In the genomic region with DNA sequence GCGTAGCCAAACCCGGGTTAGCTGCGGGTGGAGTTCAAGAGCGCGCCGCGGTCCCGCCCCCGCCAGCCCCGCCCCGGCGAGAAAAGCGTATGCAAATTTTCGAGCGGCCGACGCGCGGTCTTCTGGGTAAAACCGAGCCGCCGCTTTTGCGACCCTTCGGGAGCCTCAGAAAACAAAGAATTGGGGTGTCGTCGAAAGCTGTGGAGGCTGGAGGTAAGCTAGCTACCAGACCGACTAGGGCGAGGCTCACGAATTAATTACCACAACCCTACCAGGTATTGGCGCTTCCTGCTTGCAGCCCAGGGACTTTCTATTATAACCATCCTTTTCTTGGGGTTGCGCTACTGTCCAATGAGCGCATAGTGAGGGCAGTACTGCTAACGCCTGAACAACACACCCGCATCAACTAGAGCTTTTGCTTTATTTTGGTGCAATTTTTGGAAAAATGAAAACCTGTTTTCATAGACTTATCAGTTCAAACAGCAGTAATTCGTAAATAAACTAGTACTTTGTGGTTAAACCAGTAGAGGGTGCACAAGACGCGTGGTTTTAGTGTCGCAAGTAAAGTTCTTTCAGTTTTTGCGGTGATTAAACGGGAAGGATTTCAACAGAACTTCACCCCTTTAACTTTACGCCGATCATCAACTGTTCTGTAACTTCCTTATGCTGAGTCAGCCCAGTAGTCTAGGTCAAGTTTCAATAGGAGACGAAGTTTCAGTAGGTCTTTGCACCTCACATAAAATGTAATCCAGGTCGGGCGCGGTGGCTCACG, we compare ENCODE assay signal across 1 cellular context.
TF ChIP-seq lines count a peak whose summit lies in the region.

A gene (plus strand): TSS at position 318 of the 772 bp plus-strand sequence.

TF ChIP-seq in HepG2, 621 proteins besides CTCF, POLR2A, EP300 and RAD21 (continued from another document and continues in another):
- TF ChIP-seq, protein P1, sequence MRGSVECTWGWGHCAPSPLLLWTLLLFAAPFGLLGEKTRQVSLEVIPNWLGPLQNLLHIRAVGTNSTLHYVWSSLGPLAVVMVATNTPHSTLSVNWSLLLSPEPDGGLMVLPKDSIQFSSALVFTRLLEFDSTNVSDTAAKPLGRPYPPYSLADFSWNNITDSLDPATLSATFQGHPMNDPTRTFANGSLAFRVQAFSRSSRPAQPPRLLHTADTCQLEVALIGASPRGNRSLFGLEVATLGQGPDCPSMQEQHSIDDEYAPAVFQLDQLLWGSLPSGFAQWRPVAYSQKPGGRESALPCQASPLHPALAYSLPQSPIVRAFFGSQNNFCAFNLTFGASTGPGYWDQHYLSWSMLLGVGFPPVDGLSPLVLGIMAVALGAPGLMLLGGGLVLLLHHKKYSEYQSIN (CRISPR knock-in tag; IDR thresholded peaks at IDR 0.05; ENCODE audit: borderline replicate concordance): no peak
- TF ChIP-seq BORCS8-MEF2B (CRISPR knock-in tag; IDR thresholded peaks at IDR 0.05) (peak; percentile 71; the same call in 1 of the 2 replicates), MAFG (CRISPR knock-in tag; IDR thresholded peaks at IDR 0.05) (peak; percentile 71), PITX1 (CRISPR knock-in tag; IDR thresholded peaks at IDR 0.05) (peak; percentile 62), REL (CRISPR knock-in tag; conservative IDR thresholded peaks at IDR 0.05) (peak; percentile 74; the same call in 1 of the 2 replicates), MXI1 (IDR thresholded peaks at IDR 0.05; ENCODE audit: borderline replicate concordance, low read depth, low read length) (peak; percentile 79; the same call in 2 of the 3 replicates), ZNF17 (CRISPR knock-in tag; IDR thresholded peaks at IDR 0.05) (no peak), ZNF674 (CRISPR knock-in tag; IDR thresholded peaks at IDR 0.05; ENCODE audit: low read depth) (no peak), KDM4B (CRISPR knock-in tag; IDR thresholded peaks at IDR 0.05) (peak; percentile 97), SMARCE1 (IDR thresholded peaks at IDR 0.05; ENCODE audit: borderline replicate concordance) (no peak), ZNF75D (CRISPR knock-in tag; IDR thresholded peaks at IDR 0.05; ENCODE audit: borderline replicate concordance) (no peak), ZNF605 (CRISPR knock-in tag; IDR thresholded peaks at IDR 0.05) (peak; percentile 98), RBM39 (IDR thresholded peaks at IDR 0.05; ENCODE audit: low read depth, low read length, poor library complexity, severe bottlenecking) (peak; percentile 29), CREB1 (IDR thresholded peaks at IDR 0.05) (peak; percentile 67), CREB1 (CRISPR knock-in tag; IDR thresholded peaks at IDR 0.05) (peak; percentile 90), NCOA2 (CRISPR knock-in tag; IDR thresholded peaks at IDR 0.05) (peak; percentile 83), FOXK1 (CRISPR knock-in tag; IDR thresholded peaks at IDR 0.05; ENCODE audit: borderline replicate concordance, low read depth) (peak; percentile 75), MATR3 (CRISPR knock-in tag; IDR thresholded peaks at IDR 0.05) (no peak), ATF7-NPFF (CRISPR knock-in tag; IDR thresholded peaks at IDR 0.05; ENCODE audit: low read depth) (peak; percentile 91), NR2F6 (IDR thresholded peaks at IDR 0.05) (peak; percentile 83), NR2F6 (CRISPR knock-in tag; IDR thresholded peaks at IDR 0.05) (peak; percentile 73), PLRG1 (conservative IDR thresholded peaks at IDR 0.05) (no peak), ATM (IDR thresholded peaks at IDR 0.05; ENCODE audit: borderline replicate concordance) (no peak), MXD4 (CRISPR knock-in tag; IDR thresholded peaks at IDR 0.05) (peak; percentile 72), ZNF83 (CRISPR knock-in tag; IDR thresholded peaks at IDR 0.05; ENCODE audit: borderline replicate concordance) (0 out of 2 replicates have a peak, but pooled peaks have one; percentile 63), NKX3-1 (CRISPR knock-in tag; IDR thresholded peaks at IDR 0.05) (peak; percentile 91; the same call in 1 of the 2 replicates)
- TF ChIP-seq, protein P2, sequence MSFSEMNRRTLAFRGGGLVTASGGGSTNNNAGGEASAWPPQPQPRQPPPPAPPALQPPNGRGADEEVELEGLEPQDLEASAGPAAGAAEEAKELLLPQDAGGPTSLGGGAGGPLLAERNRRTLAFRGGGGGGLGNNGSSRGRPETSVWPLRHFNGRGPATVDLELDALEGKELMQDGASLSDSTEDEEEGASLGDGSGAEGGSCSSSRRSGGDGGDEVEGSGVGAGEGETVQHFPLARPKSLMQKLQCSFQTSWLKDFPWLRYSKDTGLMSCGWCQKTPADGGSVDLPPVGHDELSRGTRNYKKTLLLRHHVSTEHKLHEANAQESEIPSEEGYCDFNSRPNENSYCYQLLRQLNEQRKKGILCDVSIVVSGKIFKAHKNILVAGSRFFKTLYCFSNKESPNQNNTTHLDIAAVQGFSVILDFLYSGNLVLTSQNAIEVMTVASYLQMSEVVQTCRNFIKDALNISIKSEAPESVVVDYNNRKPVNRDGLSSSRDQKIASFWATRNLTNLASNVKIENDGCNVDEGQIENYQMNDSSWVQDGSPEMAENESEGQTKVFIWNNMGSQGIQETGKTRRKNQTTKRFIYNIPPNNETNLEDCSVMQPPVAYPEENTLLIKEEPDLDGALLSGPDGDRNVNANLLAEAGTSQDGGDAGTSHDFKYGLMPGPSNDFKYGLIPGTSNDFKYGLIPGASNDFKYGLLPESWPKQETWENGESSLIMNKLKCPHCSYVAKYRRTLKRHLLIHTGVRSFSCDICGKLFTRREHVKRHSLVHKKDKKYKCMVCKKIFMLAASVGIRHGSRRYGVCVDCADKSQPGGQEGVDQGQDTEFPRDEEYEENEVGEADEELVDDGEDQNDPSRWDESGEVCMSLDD (CRISPR knock-in tag; IDR thresholded peaks at IDR 0.05; ENCODE audit: borderline replicate concordance): peak; percentile 83
- TF ChIP-seq, protein P3, sequence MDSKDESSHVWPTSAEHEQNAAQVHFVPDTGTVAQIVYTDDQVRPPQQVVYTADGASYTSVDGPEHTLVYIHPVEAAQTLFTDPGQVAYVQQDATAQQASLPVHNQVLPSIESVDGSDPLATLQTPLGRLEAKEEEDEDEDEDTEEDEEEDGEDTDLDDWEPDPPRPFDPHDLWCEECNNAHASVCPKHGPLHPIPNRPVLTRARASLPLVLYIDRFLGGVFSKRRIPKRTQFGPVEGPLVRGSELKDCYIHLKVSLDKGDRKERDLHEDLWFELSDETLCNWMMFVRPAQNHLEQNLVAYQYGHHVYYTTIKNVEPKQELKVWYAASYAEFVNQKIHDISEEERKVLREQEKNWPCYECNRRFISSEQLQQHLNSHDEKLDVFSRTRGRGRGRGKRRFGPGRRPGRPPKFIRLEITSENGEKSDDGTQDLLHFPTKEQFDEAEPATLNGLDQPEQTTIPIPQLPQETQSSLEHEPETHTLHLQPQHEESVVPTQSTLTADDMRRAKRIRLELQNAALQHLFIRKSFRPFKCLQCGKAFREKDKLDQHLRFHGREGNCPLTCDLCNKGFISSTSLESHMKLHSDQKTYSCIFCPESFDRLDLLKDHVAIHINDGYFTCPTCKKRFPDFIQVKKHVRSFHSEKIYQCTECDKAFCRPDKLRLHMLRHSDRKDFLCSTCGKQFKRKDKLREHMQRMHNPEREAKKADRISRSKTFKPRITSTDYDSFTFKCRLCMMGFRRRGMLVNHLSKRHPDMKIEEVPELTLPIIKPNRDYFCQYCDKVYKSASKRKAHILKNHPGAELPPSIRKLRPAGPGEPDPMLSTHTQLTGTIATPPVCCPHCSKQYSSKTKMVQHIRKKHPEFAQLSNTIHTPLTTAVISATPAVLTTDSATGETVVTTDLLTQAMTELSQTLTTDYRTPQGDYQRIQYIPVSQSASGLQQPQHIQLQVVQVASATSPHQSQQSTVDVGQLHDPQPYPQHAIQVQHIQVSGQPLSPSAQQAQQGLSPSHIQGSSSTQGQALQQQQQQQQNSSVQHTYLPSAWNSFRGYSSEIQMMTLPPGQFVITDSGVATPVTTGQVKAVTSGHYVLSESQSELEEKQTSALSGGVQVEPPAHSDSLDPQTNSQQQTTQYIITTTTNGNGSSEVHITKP (CRISPR knock-in tag; IDR thresholded peaks at IDR 0.05; ENCODE audit: low read depth): no peak
- TF ChIP-seq, protein P4, sequence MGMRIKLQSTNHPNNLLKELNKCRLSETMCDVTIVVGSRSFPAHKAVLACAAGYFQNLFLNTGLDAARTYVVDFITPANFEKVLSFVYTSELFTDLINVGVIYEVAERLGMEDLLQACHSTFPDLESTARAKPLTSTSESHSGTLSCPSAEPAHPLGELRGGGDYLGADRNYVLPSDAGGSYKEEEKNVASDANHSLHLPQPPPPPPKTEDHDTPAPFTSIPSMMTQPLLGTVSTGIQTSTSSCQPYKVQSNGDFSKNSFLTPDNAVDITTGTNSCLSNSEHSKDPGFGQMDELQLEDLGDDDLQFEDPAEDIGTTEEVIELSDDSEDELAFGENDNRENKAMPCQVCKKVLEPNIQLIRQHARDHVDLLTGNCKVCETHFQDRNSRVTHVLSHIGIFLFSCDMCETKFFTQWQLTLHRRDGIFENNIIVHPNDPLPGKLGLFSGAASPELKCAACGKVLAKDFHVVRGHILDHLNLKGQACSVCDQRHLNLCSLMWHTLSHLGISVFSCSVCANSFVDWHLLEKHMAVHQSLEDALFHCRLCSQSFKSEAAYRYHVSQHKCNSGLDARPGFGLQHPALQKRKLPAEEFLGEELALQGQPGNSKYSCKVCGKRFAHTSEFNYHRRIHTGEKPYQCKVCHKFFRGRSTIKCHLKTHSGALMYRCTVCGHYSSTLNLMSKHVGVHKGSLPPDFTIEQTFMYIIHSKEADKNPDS (CRISPR knock-in tag; IDR thresholded peaks at IDR 0.05): peak; percentile 29; the same call in 1 of the 2 replicates
- TF ChIP-seq, protein P5, sequence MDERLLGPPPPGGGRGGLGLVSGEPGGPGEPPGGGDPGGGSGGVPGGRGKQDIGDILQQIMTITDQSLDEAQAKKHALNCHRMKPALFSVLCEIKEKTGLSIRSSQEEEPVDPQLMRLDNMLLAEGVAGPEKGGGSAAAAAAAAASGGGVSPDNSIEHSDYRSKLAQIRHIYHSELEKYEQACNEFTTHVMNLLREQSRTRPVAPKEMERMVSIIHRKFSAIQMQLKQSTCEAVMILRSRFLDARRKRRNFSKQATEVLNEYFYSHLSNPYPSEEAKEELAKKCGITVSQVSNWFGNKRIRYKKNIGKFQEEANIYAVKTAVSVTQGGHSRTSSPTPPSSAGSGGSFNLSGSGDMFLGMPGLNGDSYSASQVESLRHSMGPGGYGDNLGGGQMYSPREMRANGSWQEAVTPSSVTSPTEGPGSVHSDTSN (CRISPR knock-in tag; IDR thresholded peaks at IDR 0.05): no peak
- TF ChIP-seq, protein P6, sequence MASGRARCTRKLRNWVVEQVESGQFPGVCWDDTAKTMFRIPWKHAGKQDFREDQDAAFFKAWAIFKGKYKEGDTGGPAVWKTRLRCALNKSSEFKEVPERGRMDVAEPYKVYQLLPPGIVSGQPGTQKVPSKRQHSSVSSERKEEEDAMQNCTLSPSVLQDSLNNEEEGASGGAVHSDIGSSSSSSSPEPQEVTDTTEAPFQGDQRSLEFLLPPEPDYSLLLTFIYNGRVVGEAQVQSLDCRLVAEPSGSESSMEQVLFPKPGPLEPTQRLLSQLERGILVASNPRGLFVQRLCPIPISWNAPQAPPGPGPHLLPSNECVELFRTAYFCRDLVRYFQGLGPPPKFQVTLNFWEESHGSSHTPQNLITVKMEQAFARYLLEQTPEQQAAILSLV (CRISPR knock-in tag; IDR thresholded peaks at IDR 0.05; ENCODE audit: borderline replicate concordance): peak; percentile 3; the same call in 1 of the 2 replicates
- TF ChIP-seq, protein P7, sequence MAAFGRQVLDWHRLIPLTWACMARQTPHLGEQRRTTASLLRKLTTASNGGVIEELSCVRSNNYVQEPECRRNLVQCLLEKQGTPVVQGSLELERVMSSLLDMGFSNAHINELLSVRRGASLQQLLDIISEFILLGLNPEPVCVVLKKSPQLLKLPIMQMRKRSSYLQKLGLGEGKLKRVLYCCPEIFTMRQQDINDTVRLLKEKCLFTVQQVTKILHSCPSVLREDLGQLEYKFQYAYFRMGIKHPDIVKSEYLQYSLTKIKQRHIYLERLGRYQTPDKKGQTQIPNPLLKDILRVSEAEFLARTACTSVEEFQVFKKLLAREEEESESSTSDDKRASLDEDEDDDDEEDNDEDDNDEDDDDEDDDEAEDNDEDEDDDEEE (CRISPR knock-in tag; IDR thresholded peaks at IDR 0.05): no peak
- TF ChIP-seq, protein P8, sequence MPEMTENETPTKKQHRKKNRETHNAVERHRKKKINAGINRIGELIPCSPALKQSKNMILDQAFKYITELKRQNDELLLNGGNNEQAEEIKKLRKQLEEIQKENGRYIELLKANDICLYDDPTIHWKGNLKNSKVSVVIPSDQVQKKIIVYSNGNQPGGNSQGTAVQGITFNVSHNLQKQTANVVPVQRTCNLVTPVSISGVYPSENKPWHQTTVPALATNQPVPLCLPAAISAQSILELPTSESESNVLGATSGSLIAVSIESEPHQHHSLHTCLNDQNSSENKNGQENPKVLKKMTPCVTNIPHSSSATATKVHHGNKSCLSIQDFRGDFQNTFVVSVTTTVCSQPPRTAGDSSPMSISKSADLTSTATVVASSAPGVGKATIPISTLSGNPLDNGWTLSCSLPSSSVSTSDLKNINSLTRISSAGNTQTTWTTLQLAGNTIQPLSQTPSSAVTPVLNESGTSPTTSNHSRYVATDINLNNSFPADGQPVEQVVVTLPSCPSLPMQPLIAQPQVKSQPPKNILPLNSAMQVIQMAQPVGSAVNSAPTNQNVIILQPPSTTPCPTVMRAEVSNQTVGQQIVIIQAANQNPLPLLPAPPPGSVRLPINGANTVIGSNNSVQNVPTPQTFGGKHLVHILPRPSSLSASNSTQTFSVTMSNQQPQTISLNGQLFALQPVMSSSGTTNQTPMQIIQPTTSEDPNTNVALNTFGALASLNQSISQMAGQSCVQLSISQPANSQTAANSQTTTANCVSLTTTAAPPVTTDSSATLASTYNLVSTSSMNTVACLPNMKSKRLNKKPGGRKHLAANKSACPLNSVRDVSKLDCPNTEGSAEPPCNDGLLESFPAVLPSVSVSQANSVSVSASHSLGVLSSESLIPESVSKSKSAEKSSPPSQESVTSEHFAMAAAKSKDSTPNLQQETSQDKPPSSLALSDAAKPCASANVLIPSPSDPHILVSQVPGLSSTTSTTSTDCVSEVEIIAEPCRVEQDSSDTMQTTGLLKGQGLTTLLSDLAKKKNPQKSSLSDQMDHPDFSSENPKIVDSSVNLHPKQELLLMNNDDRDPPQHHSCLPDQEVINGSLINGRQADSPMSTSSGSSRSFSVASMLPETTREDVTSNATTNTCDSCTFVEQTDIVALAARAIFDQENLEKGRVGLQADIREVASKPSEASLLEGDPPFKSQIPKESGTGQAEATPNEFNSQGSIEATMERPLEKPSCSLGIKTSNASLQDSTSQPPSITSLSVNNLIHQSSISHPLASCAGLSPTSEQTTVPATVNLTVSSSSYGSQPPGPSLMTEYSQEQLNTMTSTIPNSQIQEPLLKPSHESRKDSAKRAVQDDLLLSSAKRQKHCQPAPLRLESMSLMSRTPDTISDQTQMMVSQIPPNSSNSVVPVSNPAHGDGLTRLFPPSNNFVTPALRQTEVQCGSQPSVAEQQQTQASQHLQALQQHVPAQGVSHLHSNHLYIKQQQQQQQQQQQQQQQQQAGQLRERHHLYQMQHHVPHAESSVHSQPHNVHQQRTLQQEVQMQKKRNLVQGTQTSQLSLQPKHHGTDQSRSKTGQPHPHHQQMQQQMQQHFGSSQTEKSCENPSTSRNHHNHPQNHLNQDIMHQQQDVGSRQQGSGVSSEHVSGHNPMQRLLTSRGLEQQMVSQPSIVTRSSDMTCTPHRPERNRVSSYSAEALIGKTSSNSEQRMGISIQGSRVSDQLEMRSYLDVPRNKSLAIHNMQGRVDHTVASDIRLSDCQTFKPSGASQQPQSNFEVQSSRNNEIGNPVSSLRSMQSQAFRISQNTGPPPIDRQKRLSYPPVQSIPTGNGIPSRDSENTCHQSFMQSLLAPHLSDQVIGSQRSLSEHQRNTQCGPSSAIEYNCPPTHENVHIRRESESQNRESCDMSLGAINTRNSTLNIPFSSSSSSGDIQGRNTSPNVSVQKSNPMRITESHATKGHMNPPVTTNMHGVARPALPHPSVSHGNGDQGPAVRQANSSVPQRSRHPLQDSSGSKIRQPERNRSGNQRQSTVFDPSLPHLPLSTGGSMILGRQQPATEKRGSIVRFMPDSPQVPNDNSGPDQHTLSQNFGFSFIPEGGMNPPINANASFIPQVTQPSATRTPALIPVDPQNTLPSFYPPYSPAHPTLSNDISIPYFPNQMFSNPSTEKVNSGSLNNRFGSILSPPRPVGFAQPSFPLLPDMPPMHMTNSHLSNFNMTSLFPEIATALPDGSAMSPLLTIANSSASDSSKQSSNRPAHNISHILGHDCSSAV (CRISPR knock-in tag; IDR thresholded peaks at IDR 0.05; ENCODE audit: borderline replicate concordance): no peak
